8 cellular contexts compared by ENCODE assay signal in genomic region chr2:169823996-169824372, GRCh38. TPM values are rescaled to one million over a fixed set of nuclear protein-coding genes. Genes with fewer than 3 reads are reported as not detected.
A peak's percentile ranks its signal among the peaks of the same experiment; 100 is the strongest.
DNase-seq lines count a peak whose midpoint lies in the region; ATAC-seq, FAIRE-seq and TF ChIP-seq lines count a peak whose summit lies in the region.

No MANE protein-coding gene starts in this region.

- CTCF ChIA-PET in HEK293 (lab: Yijun Ruan, JAX), result interaction anchor here (0.5 to 2.1 kb wide), 13 partner anchors 9 to 372 kb away, joined by 3 to 10 read pairs (median 3); no protein-coding TSS in a partner anchor
- CTCF ChIA-PET in T-cell (lab: Charles Lee), result interaction anchor here (0.7 to 1.4 kb wide), 6 partner anchors 8 to 125 kb away, joined by 3 to 7 read pairs (median 4); no protein-coding TSS in a partner anchor

- H3K36me3 Mint-ChIP-seq in T-cell, result peaks cover 14% of the 10 kb centered on the region

- POLR2A ChIA-PET in HEK293 (lab: Yijun Ruan, JAX) (interaction anchor here (1.0 to 1.4 kb wide), 2 partner anchors 9 to 25 kb away, joined by 5 to 6 read pairs; partner anchors contain the start of gene SSB), T-cell (lab: Charles Lee) (interaction anchor here (0.5 to 0.6 kb wide), 3 partner anchors 9 to 239 kb away, joined by 3 to 4 read pairs (median 4); no protein-coding TSS in a partner anchor)

- H3K27ac ChIP-seq in HEK293 (ENCODE audit: extremely low read depth, low read depth, low read length) (peak overlapping the region; percentile 70), gastroesophageal sphincter (peak overlapping the region; percentile 44 to 91 (median 82)), small intestine (ENCODE audit: low read depth in 1 of 2, low read length in 1 of 2) (peak overlapping the region in 1 of 2 donors; percentile 79)

- no peaks in the 10 kb centered on the region for H3K27me3 Mint-ChIP-seq in T-cell

- no peak for TF ChIP-seq EP300 in gastroesophageal sphincter (IDR thresholded peaks at IDR 0.05)

- no peaks in the 10 kb centered on the region for H3K9me3 ChIP-seq in HEK293 (ENCODE audit: control insufficient read depth, insufficient read depth, low read depth, low read length)
- no peaks in the 10 kb centered on the region for H3K9me3 ChIP-seq in gastroesophageal sphincter
- H3K9me3 ChIP-seq in small intestine (ENCODE audit: control insufficient read depth, low read depth), result no peaks in the 10 kb centered on the region

- peak in 2 of 4 experiments; percentile 1 to 5 for ATAC-seq in T-cell (replicated peaks in 1 of 4)
- ATAC-seq in gastroesophageal sphincter, result no peak
- no peak for ATAC-seq in activated CD4-positive, CD25-positive, alpha-beta regulatory T cell treated with anti-CD3 and anti-CD28 coated beads, Interleukin-2, amount 50 U/mL, for 24 hours

- DNase-seq in T-cell (no peak), small intestine (no peak), NOMO-1 treated with DMSO at 0.1 percent for 48 hours (lab: John Stamatoyannopoulos, UW; ENCODE audit: unreplicated experiment) (no peak), EL (no peak), putamen (ENCODE audit: low spot score) (no peak)

- TF ChIP-seq CTCF in HEK293 (tag by site-specific recombination; IDR thresholded peaks at IDR 0.05) (no peak), gastroesophageal sphincter (IDR thresholded peaks at IDR 0.05) (no peak)

- H3K4me3 Mint-ChIP-seq in T-cell, result peak overlapping the region; percentile 87 to 94 (median 90)

- H3K27me3 ChIP-seq in gastroesophageal sphincter (no peaks in the 10 kb centered on the region), small intestine (ENCODE audit: control insufficient read depth in 2 of 2, insufficient read depth in 2 of 2, low read length in 2 of 2) (no peaks in the 10 kb centered on the region)

- 4 to 10% methylated on average over 4 of the region's 4 CpGs for WGBS in gastroesophageal sphincter (ENCODE audit: low coverage in 1 of 2), 2 donors
- 16 to 25% (median 20%) methylated on average over 4 of the region's 4 CpGs for WGBS in small intestine, 3 donors

- no peak for TF ChIP-seq POLR2A in gastroesophageal sphincter (IDR thresholded peaks at IDR 0.05)

- no peaks in the 10 kb centered on the region for H3K9me3 Mint-ChIP-seq in T-cell

- no peak for FAIRE-seq in small intestine (lab: Jason Lieb, UNC)

- peaks cover 61 to 62% (median 61%) of the 10 kb centered on the region in 3 donors for H3K4me1 Mint-ChIP-seq in T-cell

- peak overlapping the region; percentile 82 for H3K4me3 ChIP-seq in HEK293 (ENCODE audit: low read depth, low read length)
- H3K4me3 ChIP-seq in gastroesophageal sphincter, result peak overlapping the region; percentile 61 to 69
- peak overlapping the region; percentile 74 to 94 for H3K4me3 ChIP-seq in small intestine (ENCODE audit: low read depth in 1 of 2, low read length in 2 of 2)

- peak overlapping the region; percentile 67 to 86 for H3K27ac Mint-ChIP-seq in T-cell

- H3K4me1 ChIP-seq in HEK293 (ENCODE audit: control insufficient read depth, insufficient read depth, low read length) (no peaks in the 10 kb centered on the region; the same call in 1 of the 2 replicates), gastroesophageal sphincter (peaks cover 6 to 53% (median 14%) of the 10 kb centered on the region in 3 donors), small intestine (ENCODE audit: control insufficient read depth in 2 of 2, insufficient read depth in 1 of 2, low read depth in 1 of 2, low read length in 1 of 2) (peaks cover 2 to 3% of the 10 kb centered on the region in 2 donors)

- H3K36me3 ChIP-seq in HEK293 (ENCODE audit: control insufficient read depth in 2 of 2, insufficient read depth in 1 of 2, low read length in 2 of 2), result peaks cover 6 to 18% of the 10 kb centered on the region in 2 experiments; a peak in 2 of 3 replicates
- peaks cover 0 to 23% of the 10 kb centered on the region in 2 donors for H3K36me3 ChIP-seq in gastroesophageal sphincter
- no peaks in the 10 kb centered on the region for H3K36me3 ChIP-seq in small intestine (ENCODE audit: control insufficient read depth in 2 of 2, insufficient read depth in 2 of 2, low read length in 2 of 2)

TF ChIP-seq in HEK293, 187 proteins besides CTCF, POLR2A, EP300 and RAD21 (continues in another document):
- TF ChIP-seq ZBTB17 (tag by site-specific recombination; IDR thresholded peaks at IDR 0.05) (no peak), ZNF26 (tag by site-specific recombination; IDR thresholded peaks at IDR 0.05) (no peak), PRDM1 (tag by site-specific recombination; IDR thresholded peaks at IDR 0.05) (no peak), ZNF169 (tag by site-specific recombination; IDR thresholded peaks at IDR 0.05) (no peak), ZSCAN16 (tag by site-specific recombination; IDR thresholded peaks at IDR 0.05) (peak; percentile 87), WT1 (tag by site-specific recombination; IDR thresholded peaks at IDR 0.05) (no peak), ZNF155 (tag by site-specific recombination; IDR thresholded peaks at IDR 0.05) (no peak), ZNF654 (tag by site-specific recombination; IDR thresholded peaks at IDR 0.05; ENCODE audit: low read depth) (no peak), ZNF701 (tag by site-specific recombination; IDR thresholded peaks at IDR 0.05) (no peak), HOXD13 (CRISPR knock-in tag; IDR thresholded peaks at IDR 0.05; ENCODE audit: borderline replicate concordance) (no peak), SP7 (tag by site-specific recombination; IDR thresholded peaks at IDR 0.05) (no peak), ZNF324 (tag by site-specific recombination; IDR thresholded peaks at IDR 0.05) (no peak), ZNF121 (tag by site-specific recombination; IDR thresholded peaks at IDR 0.05) (no peak), ZNF138 (tag by site-specific recombination; IDR thresholded peaks at IDR 0.05; ENCODE audit: borderline replicate concordance) (no peak), ZNF670 (tag by site-specific recombination; IDR thresholded peaks at IDR 0.05; ENCODE audit: low read depth) (no peak)
- TF ChIP-seq, protein P1, sequence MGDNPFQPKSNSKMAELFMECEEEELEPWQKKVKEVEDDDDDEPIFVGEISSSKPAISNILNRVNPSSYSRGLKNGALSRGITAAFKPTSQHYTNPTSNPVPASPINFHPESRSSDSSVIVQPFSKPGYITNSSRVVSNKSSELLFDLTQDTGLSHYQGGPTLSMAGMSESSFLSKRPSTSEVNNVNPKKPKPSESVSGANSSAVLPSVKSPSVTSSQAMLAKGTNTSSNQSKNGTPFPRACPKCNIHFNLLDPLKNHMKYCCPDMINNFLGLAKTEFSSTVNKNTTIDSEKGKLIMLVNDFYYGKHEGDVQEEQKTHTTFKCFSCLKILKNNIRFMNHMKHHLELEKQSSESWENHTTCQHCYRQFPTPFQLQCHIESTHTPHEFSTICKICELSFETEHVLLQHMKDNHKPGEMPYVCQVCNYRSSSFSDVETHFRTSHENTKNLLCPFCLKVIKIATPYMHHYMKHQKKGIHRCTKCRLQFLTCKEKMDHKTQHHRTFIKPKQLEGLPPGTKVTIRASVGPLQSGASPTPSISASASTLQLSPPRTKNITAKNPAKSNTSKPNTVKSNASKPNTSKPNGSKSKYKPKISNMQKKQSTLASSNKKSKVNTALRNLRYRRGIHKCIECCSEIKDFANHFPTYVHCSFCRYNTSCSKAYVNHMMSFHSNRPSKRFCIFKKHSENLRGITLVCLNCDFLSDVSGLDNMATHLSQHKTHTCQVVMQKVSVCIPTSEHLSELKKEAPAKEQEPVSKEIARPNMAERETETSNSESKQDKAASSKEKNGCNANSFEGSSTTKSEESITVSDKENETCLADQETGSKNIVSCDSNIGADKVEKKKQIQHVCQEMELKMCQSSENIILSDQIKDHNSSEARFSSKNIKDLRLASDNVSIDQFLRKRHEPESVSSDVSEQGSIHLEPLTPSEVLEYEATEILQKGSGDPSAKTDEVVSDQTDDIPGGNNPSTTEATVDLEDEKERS (tag by site-specific recombination; IDR thresholded peaks at IDR 0.05), result no peak

RNA-seq across cellular contexts. Expression of gene METTL5, which starts 0.7 kb away (rescaled TPM):
- total RNA-seq in T-cell (10 to 100 TPM; 27.3 to 45.8 (median 41.0) TPM), gastroesophageal sphincter (10 to 100 TPM; 46.3 to 91.2 (median 71.1) TPM)
- 10 to 100 TPM; 44.3 to 75.8 (median 56.0) TPM for polyA plus RNA-seq in small intestine

RNA-seq across cellular contexts. Expression of gene UBR3, which starts 3.3 kb away (rescaled TPM):
- total RNA-seq in T-cell (10 to 100 TPM; 28.6 to 49.9 (median 31.3) TPM), gastroesophageal sphincter (100 to 1,000 TPM in 1 of 4 donors, 10 to 100 TPM in 3; 52.9 to 122 (median 66.9) TPM)
- 10 to 100 TPM in 1 of 3 donors, 1 to 10 TPM in 2; 8.1 to 11.2 (median 8.9) TPM for polyA plus RNA-seq in small intestine

RNA-seq across cellular contexts. Expression of gene SSB, which starts 25.3 kb away (rescaled TPM):
- total RNA-seq in T-cell, result 100 to 1,000 TPM in 1 of 5 donors, 10 to 100 TPM in 4; 84.3 to 118 (median 91.0) TPM
- 100 to 1,000 TPM in 1 of 4 donors, 10 to 100 TPM in 3; 60.6 to 102 (median 78.3) TPM for total RNA-seq in gastroesophageal sphincter
- polyA plus RNA-seq in small intestine, result 10 to 100 TPM; 47.6 to 85.6 (median 49.2) TPM
